7 cellular contexts compared by ENCODE assay signal in the genomic region with DNA sequence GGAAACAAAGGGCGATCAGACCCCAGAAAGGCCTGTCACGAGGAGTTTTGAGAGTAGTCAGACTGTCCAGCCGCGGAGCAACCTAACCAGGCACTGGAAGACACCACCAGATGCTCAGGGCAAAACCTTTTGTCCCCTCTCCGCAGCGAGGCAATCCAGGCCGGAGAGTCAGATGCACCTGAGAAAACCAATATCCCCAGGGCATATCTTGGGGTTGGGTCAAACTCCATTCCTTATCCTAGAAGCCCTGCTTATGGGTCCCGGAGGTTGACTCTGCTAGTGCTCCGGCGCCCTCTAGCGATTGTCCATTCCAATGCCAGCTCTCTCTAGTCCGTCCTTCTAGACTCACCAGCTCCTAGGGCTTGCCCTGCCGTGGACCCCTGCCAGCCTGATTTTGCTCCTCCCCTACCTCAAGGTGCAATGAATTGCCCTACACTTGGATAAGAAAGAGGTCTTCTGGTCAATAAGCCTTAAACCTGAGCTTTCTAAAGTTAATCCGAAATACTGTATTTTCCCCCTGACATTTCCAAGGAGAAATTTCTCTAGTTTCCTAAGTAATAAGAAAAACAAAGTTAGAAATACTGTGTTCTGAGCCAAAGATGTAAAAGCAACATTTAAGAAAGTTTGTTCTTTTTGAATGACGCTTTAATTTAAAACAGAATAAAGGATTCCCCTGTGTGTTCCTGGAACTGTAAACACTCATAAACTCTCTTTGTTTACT. TPM values are rescaled to one million over a fixed set of nuclear protein-coding genes. Genes with fewer than 3 reads are reported as not detected.
DNase-seq lines count a peak whose midpoint lies in the region; ATAC-seq and TF ChIP-seq lines count a peak whose summit lies in the region.

No MANE protein-coding gene starts in this region.

- intact Hi-C loops in spleen (cut with DNase I; ENCODE audit: low total_unique reads): loop anchor here (5.0 kb wide), 1 partner anchor 232 kb away; no protein-coding TSS in a partner anchor

- WGBS in iPS DF 6.9 (ENCODE audit: insufficient coverage, insufficient read length): no CpG with 5 or more reads among the region's 15 CpGs
- 23 to 27% (median 26%) methylated on average over 15 of the region's 15 CpGs for WGBS in spleen, 5 donors

- H3K36me3 ChIP-seq in brain microvascular endothelial cell (replicated peaks): no peaks in the 10 kb centered on the region
- no peaks in the 10 kb centered on the region for H3K36me3 ChIP-seq in iPS DF 6.9 (ENCODE audit: control insufficient read depth, insufficient read depth, low read length)
- no peaks in the 10 kb centered on the region for H3K36me3 ChIP-seq in spleen

- TF ChIP-seq CTCF in GM13977 (IDR thresholded peaks at IDR 0.05; ENCODE audit: extremely low read depth, insufficient read depth, missing control alignments) (peak; percentile 91), brain microvascular endothelial cell (IDR thresholded peaks at IDR 0.05; ENCODE audit: low read depth, low read length, missing control alignments) (peak; percentile 96), spleen (IDR thresholded peaks at IDR 0.05 in 8 of 11, conservative IDR thresholded peaks at IDR 0.05 in 3 of 11) (peak; percentile 20 to 78 (median 61))

- H3K27me3 ChIP-seq in brain microvascular endothelial cell (replicated peaks) (peaks cover 14% of the 10 kb centered on the region), iPS DF 6.9 (ENCODE audit: control insufficient read depth, insufficient read depth, low read length) (no peaks in the 10 kb centered on the region; the same call in 1 of the 2 replicates), spleen (replicated peaks in 1 of 7) (peaks cover 0 to 43% (median 16%) of the 10 kb centered on the region in 7 donors)

- H3K4me3 ChIP-seq in brain microvascular endothelial cell (ENCODE audit: low read depth, low read length) (no peak overlapping the region), iPS DF 6.9 (ENCODE audit: low read length) (no peak overlapping the region), spleen (no peak overlapping the region)

- no peaks in the 10 kb centered on the region for H3K9me3 ChIP-seq in iPS DF 6.9 (ENCODE audit: control insufficient read depth, insufficient read depth, low read length)
- no peaks in the 10 kb centered on the region for H3K9me3 ChIP-seq in spleen

- H3K27ac ChIP-seq in brain microvascular endothelial cell: no peak overlapping the region
- H3K27ac ChIP-seq in iPS DF 6.9 (ENCODE audit: low read length): no peak overlapping the region
- H3K27ac ChIP-seq in spleen: no peak overlapping the region

- peak; percentile 67 for ATAC-seq in HG02870 (IDR thresholded peaks at IDR 0.05; ENCODE audit: unreplicated experiment)

- H3K4me1 ChIP-seq in iPS DF 6.9 (ENCODE audit: control insufficient read depth, insufficient read depth, low read length) (no peaks in the 10 kb centered on the region; the same call in 1 of the 2 replicates), spleen (peaks cover 0 to 12% (median under 1%) of the 10 kb centered on the region in 6 donors)

- no peak for TF ChIP-seq POLR2A in spleen (IDR thresholded peaks at IDR 0.05)

- in situ Hi-C loops in GM13977 (cut with MboI; ENCODE audit: low pct_unique_long_range_greater_than_20kb, low sequenced_read_pairs, unreplicated experiment): loop anchor here (25.0 kb wide), 1 partner anchor 492 kb away; no protein-coding TSS in a partner anchor
- in situ Hi-C loops in brain microvascular endothelial cell (cut with HindIII; ENCODE audit: low pct_ligation_motif_present, low sequenced_read_pairs): no loop called here

- DNase-seq in GM13977 (ENCODE audit: low spot score) (peak; percentile 76), NCI-H1930 (lab: John Stamatoyannopoulos, UW) (peak; percentile 72), T-helper 9 cell (peak; percentile 24), brain microvascular endothelial cell (peak; percentile 80), iPS DF 6.9 (ENCODE audit: low read depth, low spot score) (peak; percentile 93), spleen (peak; percentile 88)

RNA-seq across cellular contexts. Expression of a gene that starts 5.5 kb away (rescaled TPM):
- 1 to 10 TPM in 4 of 7 donors, under 1 TPM in 1, not detected in 2; 0.34 to 3.1 (median 1.8) TPM for total RNA-seq in spleen
- polyA plus RNA-seq in spleen: under 1 TPM; 0.03 to 0.78 (median 0.32) TPM

Comparison
In these comparisons a context has a peak if more than half of its experiments do, and no peak if none do; other contexts are left out.
1. DNase-seq: peak in every context shown above with its lines; median percentile 93 in iPS DF 6.9; 88 in spleen; 80 in brain microvascular endothelial cell; 76 in GM13977; 72 in NCI-H1930; 24 in T-helper 9 cell.